8 cellular contexts compared by ENCODE assay signal in the genomic region with DNA sequence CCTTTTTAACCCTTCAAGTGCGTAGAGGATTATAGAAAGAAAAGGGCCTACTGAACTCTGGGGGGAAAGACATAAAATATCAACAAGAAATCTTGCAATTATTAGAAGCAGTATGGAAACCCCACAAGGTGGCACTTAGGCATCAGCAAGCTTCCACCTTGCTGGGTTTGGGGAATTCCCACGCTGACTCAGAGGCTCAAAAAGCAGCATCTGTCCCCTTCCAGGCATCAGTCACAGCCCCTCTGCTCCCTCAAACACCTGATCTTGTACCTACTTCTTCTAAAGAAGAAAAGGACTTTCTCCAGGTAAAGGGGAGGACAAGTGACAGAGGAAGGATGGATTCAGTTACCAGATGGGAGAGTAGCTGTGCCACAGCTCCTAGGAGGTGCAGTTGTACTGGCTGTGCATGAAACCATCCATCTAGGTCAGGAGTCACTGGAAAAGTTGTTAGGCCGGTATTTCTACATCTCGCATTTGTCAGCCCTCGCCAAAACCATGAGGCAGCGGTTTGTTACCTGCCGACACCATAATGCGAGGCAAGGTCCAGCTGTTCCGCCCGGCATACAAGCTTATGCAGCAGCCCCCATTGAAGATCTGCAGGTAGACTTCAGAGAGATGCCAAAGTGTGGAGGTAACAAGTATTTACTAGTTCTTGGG. TPM values are rescaled to one million over a fixed set of nuclear protein-coding genes. Genes with fewer than 3 reads are reported as not detected.
DNase-seq lines count a peak whose midpoint lies in the region; ATAC-seq, FAIRE-seq and TF ChIP-seq lines count a peak whose summit lies in the region.
"Not testable (repeated sequence)": the region's sequence is repeated elsewhere in the genome, so short reads cannot be mapped to it uniquely, and the experiment has no call there.

No MANE protein-coding gene starts in this region.

- BruUV-seq in GM12878 (replicated peaks; lab: Mats Ljungman, UMichigan), result not testable (repeated sequence)

- RAD21 ChIA-PET in GM12878 (lab: Charles Lee; ENCODE audit: unreplicated experiment), result interaction anchor here (0.9 to 3.6 kb wide), 8 partner anchors 20 to 461 kb away, joined by 3 to 77 read pairs (median 6); partner anchors contain the start of genes MCEE, MPHOSPH10 and NAGK

- H4K20me1 ChIP-seq in GM12878 (ENCODE audit: control insufficient read depth, insufficient read depth), result not testable (repeated sequence)

- intact Hi-C loops in GM12878 (cut with micrococcal nuclease; ENCODE audit: unreplicated experiment), result loop anchor here (1.0 to 2.0 kb wide), 3 partner anchors 20 to 105 kb away; no protein-coding TSS in a partner anchor

- ATAC-seq in GM12878, result peak; percentile 90

- H3K4me2 ChIP-seq in GM12878 (ENCODE audit: control insufficient read depth, insufficient read depth) (0 out of 2 replicates have a peak overlapping the region, but pooled peaks have one; percentile 25), parathyroid adenoma (ENCODE audit: low read length) (peak overlapping the region; percentile 44)

- not testable (repeated sequence) for H3K27me3 Mint-ChIP-seq in T-helper 2 cell treated with Interferon-gamma antibody and Interleukin-4, amounts not matched to agents 5 μg/mL and 100 μg/mL, for 36 hours (ENCODE audit: low read depth)
- H3K27me3 Mint-ChIP-seq in type B pancreatic cell, result peaks cover 17% of the 10 kb centered on the region

- not testable (repeated sequence) for H3K9ac ChIP-seq in GM12878 (ENCODE audit: control insufficient read depth, insufficient read depth, low read length); parathyroid adenoma

- WGBS in GM12878 (ENCODE audit: insufficient coverage, insufficient replicate concordance, low lambda C conversion rate, missing lambda C conversion rate), result 46% methylated on average over 10 of the region's 10 CpGs

- H3K9me3 Mint-ChIP-seq in T-helper 2 cell treated with Interferon-gamma antibody and Interleukin-4, amounts not matched to agents 5 μg/mL and 100 μg/mL, for 36 hours; type B pancreatic cell: not testable (repeated sequence)

- SMC1A ChIA-PET in GM12878 (lab: Charles Lee; ENCODE audit: uncharacterized antibody, unreplicated experiment), result interaction anchor here (0.8 to 3.4 kb wide), 10 partner anchors 14 to 137 kb away, joined by 3 to 93 read pairs (median 6); partner anchors contain the start of genes MCEE and NAGK

- not testable (repeated sequence) for H3K9me3 ChIP-seq in GM12878 (replicated peaks; ENCODE audit: control insufficient read depth, insufficient read depth, low read length); parathyroid adenoma (ENCODE audit: control insufficient read depth, low read length)

- CTCF ChIA-PET in GM12878 (lab: Yijun Ruan, JAX), result interaction anchor here (0.5 to 3.3 kb wide), 17 partner anchors 10 to 195 kb away, joined by 3 to 101 read pairs (median 3); partner anchors contain the start of genes MCEE, MPHOSPH10 and NAGK

- H3K36me3 ChIP-seq in GM12878 (ENCODE audit: control insufficient read depth in 2 of 2, insufficient read depth in 2 of 2, low read length in 1 of 2); parathyroid adenoma (ENCODE audit: control insufficient read depth, insufficient read depth, low read length): not testable (repeated sequence)

- not testable (repeated sequence) for TF ChIP-seq EP300 in GM12878 (IDR thresholded peaks at IDR 0.05; ENCODE audit: borderline replicate concordance in 1 of 2, control insufficient read depth in 1 of 2, low read depth in 2 of 2, low read length in 2 of 2)

- H3K4me1 Mint-ChIP-seq in T-helper 2 cell treated with Interferon-gamma antibody and Interleukin-4, amounts not matched to agents 5 μg/mL and 100 μg/mL, for 36 hours (ENCODE audit: low read depth); type B pancreatic cell (ENCODE audit: unreplicated experiment): not testable (repeated sequence)

- H3K79me2 ChIP-seq in GM12878 (ENCODE audit: control insufficient read depth, insufficient read depth, low read length); parathyroid adenoma: not testable (repeated sequence)

- POLR2A ChIA-PET in GM12878 (lab: Charles Lee), result interaction anchor here (1.0 to 1.5 kb wide), 2 partner anchors 20 to 22 kb away, joined by 4 to 5 read pairs; no protein-coding TSS in a partner anchor

- peak; percentile 62 for FAIRE-seq in GM12878 (lab: Jason Lieb, UNC)

- H2AFZ ChIP-seq in GM12878 (ENCODE audit: control insufficient read depth, low read depth, low read length) (peak overlapping the region; percentile 83), parathyroid adenoma (peak overlapping the region; percentile 72)

- H3K27ac ChIP-seq in GM12878 (ENCODE audit: control insufficient read depth, insufficient read depth), result not testable (repeated sequence)
- H3K27ac ChIP-seq in parathyroid adenoma, result peak overlapping the region; percentile 69

- not testable (repeated sequence) for H3K4me3 ChIP-seq in GM12875 (ENCODE audit: low read depth, low read length); GM12878; parathyroid adenoma (ENCODE audit: low read depth, low read length)

- H3K27me3 ChIP-seq in GM12878 (replicated peaks in 1 of 2; ENCODE audit: control insufficient read depth in 2 of 2, insufficient read depth in 2 of 2, low read length in 1 of 2); parathyroid adenoma (ENCODE audit: control insufficient read depth, insufficient read depth, low read length): not testable (repeated sequence)

- not testable (repeated sequence) for H3K27ac Mint-ChIP-seq in T-helper 2 cell treated with Interferon-gamma antibody and Interleukin-4, amounts not matched to agents 5 μg/mL and 100 μg/mL, for 36 hours
- peak overlapping the region; percentile 72 for H3K27ac Mint-ChIP-seq in type B pancreatic cell

- TF ChIP-seq POLR2A in GM12878 (IDR thresholded peaks at IDR 0.05; ENCODE audit: low read depth, low read length), result not testable (repeated sequence)

- H3K36me3 Mint-ChIP-seq in T-helper 2 cell treated with Interferon-gamma antibody and Interleukin-4, amounts not matched to agents 5 μg/mL and 100 μg/mL, for 36 hours (ENCODE audit: low read depth); type B pancreatic cell: not testable (repeated sequence)

- not testable (repeated sequence) for H3K4me1 ChIP-seq in GM12878 (ENCODE audit: control insufficient read depth, insufficient read depth, low read length); parathyroid adenoma

- not testable (repeated sequence) for H3K4me3 Mint-ChIP-seq in T-helper 2 cell treated with Interferon-gamma antibody and Interleukin-4, amounts not matched to agents 5 μg/mL and 100 μg/mL, for 36 hours
- peak overlapping the region; percentile 35 for H3K4me3 Mint-ChIP-seq in type B pancreatic cell

- DNase-seq in HT-29 (ENCODE audit: low spot score), result peak; percentile 83
- DNase-seq in T-helper 2 cell treated with Interferon-gamma antibody and Interleukin-4, amounts not matched to agents 5 μg/mL and 100 μg/mL, for 36 hours (ENCODE audit: low spot score), result peak; percentile 34
- peak; percentile 23 for DNase-seq in activated T-cell treated with anti-CD3 and anti-CD28 coated beads for 1 hour (ENCODE audit: low read depth)
- DNase-seq in GM12878 (ENCODE audit: low read depth, low spot score); type B pancreatic cell (ENCODE audit: extremely low spot score, unreplicated experiment): not testable (repeated sequence)
- peak in 2 of 3 experiments; percentile 45 to 53 for DNase-seq in stimulated activated CD4-positive, alpha-beta T cell treated with anti-CD3 and anti-CD28 coated beads, TNF-alpha, amount 100 ng/mL, for 4 hours (ENCODE audit: low read depth in 3 of 3)

- peak; percentile 73 for TF ChIP-seq RAD21 in GM12878 (IDR thresholded peaks at IDR 0.05; ENCODE audit: insufficient read depth, low read depth, low read length)

- peak; percentile 27; the same call in 1 of the 2 replicates for TF ChIP-seq CTCF in GM12875 (IDR thresholded peaks at IDR 0.05; ENCODE audit: borderline replicate concordance, insufficient read depth, low read depth, low read length)
- peak; percentile 32 to 55 (median 35); a peak in 5 of 6 replicates for TF ChIP-seq CTCF in GM12878 (IDR thresholded peaks at IDR 0.05 in 2 of 3, conservative IDR thresholded peaks at IDR 0.05 in 1 of 3; ENCODE audit: control insufficient read depth in 2 of 3, extremely low read depth in 1 of 3, insufficient read depth in 1 of 3, low read depth in 3 of 3, low read length in 3 of 3)
- peak; percentile 39 for TF ChIP-seq CTCF in parathyroid adenoma (IDR thresholded peaks at IDR 0.05)
- TF ChIP-seq CTCF in type B pancreatic cell (conservative IDR thresholded peaks at IDR 0.05), result not testable (repeated sequence)

- in situ Hi-C loops in GM12878 (cut with MboI), result not testable (repeated sequence)

RNA-seq across cellular contexts. Expression of gene NAGK, which starts 18.6 kb away (rescaled TPM):
- total RNA-seq in HT-29 (2014; rRNA removed; shearing (Covaris generic)), result 17.8 and 29.7 TPM in 2 replicates
- 110 and 119 TPM in 2 replicates for total RNA-seq in GM12878 (2013; cell fraction: nucleolus; rRNA removed)
- total RNA-seq in GM12878 (2014; rRNA removed) (110 and 116 TPM in 2 replicates), GM12878 (2014; rRNA removed; fragmentation: Illumina TruSeq; extraction: Trizol) (67.7 and 74.4 TPM in 2 replicates), GM12878 (2021) (123 and 135 TPM in 2 replicates), type B pancreatic cell (ENCODE audit: low replicate concordance) (102 and 139 TPM in 2 replicates)
- polyA plus RNA-seq in GM12878 (2011; ENCODE audit: low read depth), result 97.8 TPM
- polyA plus RNA-seq in GM12878 (2011; rRNA removed) (65.3 and 85.5 TPM in 2 replicates), GM12878 (2014; fragmentation: Illumina TruSeq; extraction: Trizol) (71.3 and 115 TPM in 2 replicates), GM12878 (2014; fragmentation: Nextera tagmentation; extraction: Ambion mirVana) (10 to 100 TPM; 67.8 to 72.5 TPM), GM12878 (2014; rRNA removed) (131 and 137 TPM in 2 replicates), GM12878 (2016; fragmentation: Nextera tagmentation; extraction: Ambion mirVana) (100 to 1,000 TPM; 121 to 122 TPM)
- polyA plus RNA-seq in GM12878 (2011; cell fraction: cytosol; rRNA removed), result 99.7 and 115 TPM in 2 replicates
- polyA plus RNA-seq in GM12878 (2011; cell fraction: nucleus; rRNA removed), result 174 and 177 TPM in 2 replicates
- 147 and 163 TPM in 2 replicates for polyA plus RNA-seq in GM12878 (2012)
- 64.8 and 73.5 TPM in 2 replicates for polyA minus RNA-seq in GM12878 (2011; rRNA and poly(A)+ RNA removed)
- polyA minus RNA-seq in GM12878 (2011; cell fraction: cytosol; rRNA and poly(A)+ RNA removed), result 14.8 and 22.1 TPM in 2 replicates
- 70.4 and 127 TPM in 2 replicates for polyA minus RNA-seq in GM12878 (2011; cell fraction: nucleus; rRNA and poly(A)+ RNA removed)

RNA-seq across cellular contexts. Expression of gene TEX261, which starts 55.2 kb away (rescaled TPM):
- total RNA-seq in HT-29 (2014; rRNA removed; shearing (Covaris generic)), result 43.3 and 50.1 TPM in 2 replicates
- 33.4 and 34.7 TPM in 2 replicates for total RNA-seq in GM12878 (2013; cell fraction: nucleolus; rRNA removed)
- total RNA-seq in GM12878 (2014; rRNA removed) (21.1 and 22.3 TPM in 2 replicates), GM12878 (2014; rRNA removed; fragmentation: Illumina TruSeq; extraction: Trizol) (25.6 and 29.7 TPM in 2 replicates), GM12878 (2021) (37.5 and 46.7 TPM in 2 replicates), type B pancreatic cell (ENCODE audit: low replicate concordance) (46.1 and 50.0 TPM in 2 replicates)
- 22.0 TPM for polyA plus RNA-seq in GM12878 (2011; ENCODE audit: low read depth)
- polyA plus RNA-seq in GM12878 (2011; rRNA removed) (57.0 and 75.6 TPM in 2 replicates), GM12878 (2014; fragmentation: Illumina TruSeq; extraction: Trizol) (59.5 and 64.9 TPM in 2 replicates), GM12878 (2014; fragmentation: Nextera tagmentation; extraction: Ambion mirVana) (10 to 100 TPM in 1 of 2 experiments, 1 to 10 TPM in 1; 5.5 to 11.1 TPM), GM12878 (2014; rRNA removed) (41.3 and 45.9 TPM in 2 replicates), GM12878 (2016; fragmentation: Nextera tagmentation; extraction: Ambion mirVana) (10 to 100 TPM; 39.4 to 45.1 TPM)
- polyA plus RNA-seq in GM12878 (2011; cell fraction: cytosol; rRNA removed), result 68.7 and 81.7 TPM in 2 replicates
- polyA plus RNA-seq in GM12878 (2011; cell fraction: nucleus; rRNA removed), result 45.2 and 51.5 TPM in 2 replicates
- polyA plus RNA-seq in GM12878 (2012), result 23.3 and 27.2 TPM in 2 replicates
- polyA minus RNA-seq in GM12878 (2011; rRNA and poly(A)+ RNA removed), result 35.3 and 42.4 TPM in 2 replicates
- 8.6 and 10.7 TPM in 2 replicates for polyA minus RNA-seq in GM12878 (2011; cell fraction: cytosol; rRNA and poly(A)+ RNA removed)
- polyA minus RNA-seq in GM12878 (2011; cell fraction: nucleus; rRNA and poly(A)+ RNA removed), result 10.6 and 16.4 TPM in 2 replicates
